ENCODE assay signal across 10 cellular contexts in genomic region chr18:5890261-5890605, GRCh38. TPM values are rescaled to one million over a fixed set of nuclear protein-coding genes. Genes with fewer than 3 reads are reported as not detected.
A peak's percentile ranks its signal among the peaks of the same experiment; 100 is the strongest.
DNase-seq lines count a peak whose midpoint lies in the region; ATAC-seq and TF ChIP-seq lines count a peak whose summit lies in the region.
"Had no signal": no experiment of that assay in that cellular context is flagged by ENCODE, and none has a peak within 500 bp of the region (broad histone marks: within the 10 kb centered on the region; RNA-seq: fewer than 3 reads in every experiment).

No MANE protein-coding gene starts in this region.

- DNase-seq in right cardiac atrium (peak in 1 of 3 donors; percentile 68), suprapubic skin (ENCODE audit: low spot score in 2 of 2) (peak in 1 of 2 donors; percentile 62), OCI-M2 (lab: John Stamatoyannopoulos, UW; ENCODE audit: unreplicated experiment) (no peak), NCI-H82 treated with DMSO at 0.1 percent for 48 hours (lab: John Stamatoyannopoulos, UW; ENCODE audit: unreplicated experiment) (no peak), cortex of kidney (lab: John Stamatoyannopoulos, UW) (no peak)
- DNase-seq in activated CD4-positive, alpha-beta T cell treated with anti-CD3 and anti-CD28 coated beads, Interleukin-2, amount 50 U/mL, for 1 hour, result no peak

- no peak for TF ChIP-seq EP300 in suprapubic skin (IDR thresholded peaks at IDR 0.05)

- H3K4me3 ChIP-seq in right cardiac atrium (ENCODE audit: low read length) (peak overlapping the region; percentile 49), suprapubic skin (peak overlapping the region; percentile 64)
- H3K4me3 ChIP-seq: HAP-1 had no signal

- TF ChIP-seq POLR2A in suprapubic skin (IDR thresholded peaks at IDR 0.05), result no peak

- peak; percentile 20 for ATAC-seq in GM21381 (IDR thresholded peaks at IDR 0.05; ENCODE audit: unreplicated experiment)
- peak; percentile 25 for ATAC-seq in HG03354 (IDR thresholded peaks at IDR 0.05; ENCODE audit: poor library complexity, severe bottlenecking, unreplicated experiment)
- peak; percentile 46 to 62 for ATAC-seq in right cardiac atrium

- no peak for TF ChIP-seq CTCF in suprapubic skin (IDR thresholded peaks at IDR 0.05)

- H3K9me3 ChIP-seq in right cardiac atrium (ENCODE audit: control insufficient read depth, low read length) (no peaks in the 10 kb centered on the region), suprapubic skin (no peaks in the 10 kb centered on the region)
- H3K9me3 ChIP-seq: HAP-1 had no signal

- H3K4me1 ChIP-seq in right cardiac atrium (ENCODE audit: control insufficient read depth, insufficient read depth, low read length) (no peaks in the 10 kb centered on the region), suprapubic skin (peaks cover 26% of the 10 kb centered on the region)
- H3K4me1 ChIP-seq: HAP-1 had no signal

- H3K27me3 ChIP-seq in right cardiac atrium (ENCODE audit: control insufficient read depth, insufficient read depth), result no peaks in the 10 kb centered on the region
- H3K27me3 ChIP-seq in suprapubic skin, result peaks cover 51% of the 10 kb centered on the region

- H3K36me3 ChIP-seq in suprapubic skin, result no peaks in the 10 kb centered on the region
- H3K36me3 ChIP-seq: HAP-1 had no signal

- WGBS in right cardiac atrium, result 8% methylated on average over 26 of the region's 26 CpGs
- 17% methylated on average over 11 of the region's 26 CpGs for WGBS in suprapubic skin

- H3K27ac ChIP-seq in right cardiac atrium (ENCODE audit: low read length), result no peak overlapping the region
- H3K27ac ChIP-seq in suprapubic skin, result no peak overlapping the region

- intact Hi-C loops in right cardiac atrium (cut with DNase I), result loop anchor here in 1 of 4 donors (10.0 kb wide), 1 partner anchor 245 kb away; no protein-coding TSS in a partner anchor

RNA-seq across cellular contexts. Expression of gene TMEM200C, which starts 5.1 kb away (rescaled TPM):
- 1 to 10 TPM; 4.2 to 8.4 (median 6.1) TPM for total RNA-seq in right cardiac atrium
- 1.1 TPM for polyA plus RNA-seq in right cardiac atrium
- 1 to 10 TPM in 2 of 4 donors, under 1 TPM in 1, not detected in 1; 0.08 to 1.4 (median 1.3) TPM for total RNA-seq in suprapubic skin
- total RNA-seq: T-helper 1 cell treated with Interleukin-12 subunit alpha and Interleukin-12 subunit beta and Interleukin-4 antibody, amounts not matched to agents 30 ng/mL and 1 ng/mL, for 36 hours had no signal
